ENCODE assay signal across 8 cellular contexts in genomic region chr11:118611433-118611795, GRCh38. TPM values are rescaled to one million over a fixed set of nuclear protein-coding genes. Genes with fewer than 3 reads are reported as not detected.
DNase-seq lines count a peak whose midpoint lies in the region; ATAC-seq, FAIRE-seq and TF ChIP-seq lines count a peak whose summit lies in the region.
"Not testable (repeated sequence)": the region's sequence is repeated elsewhere in the genome, so short reads cannot be mapped to it uniquely, and the experiment has no call there.

No MANE protein-coding gene starts in this region.

- not testable (repeated sequence) for ATAC-seq in stimulated activated naive CD8-positive, alpha-beta T cell treated with anti-CD3 and anti-CD28 coated beads, Interleukin-15, amount 100 ng/mL, for 72 hours

- H3K36me3 Mint-ChIP-seq in activated CD4-positive, alpha-beta memory T cell treated with anti-CD3 and anti-CD28 coated beads, Interleukin-2, amount 10 ng/mL, durations not matched to agents 7 days and 5 days (ENCODE audit: low read depth); neural crest cell (ENCODE audit: low read depth): not testable (repeated sequence)

- FAIRE-seq in endothelial cell of umbilical vein (lab: Jason Lieb, UNC); kidney (lab: Jason Lieb, UNC): not testable (repeated sequence)

- H3K36me3 ChIP-seq in ACC112 (ENCODE audit: insufficient read depth, low read length); Loucy (ENCODE audit: insufficient read depth, low read length): not testable (repeated sequence)
- H3K36me3 ChIP-seq in ascending aorta, result peaks cover 27 to 29% of the 10 kb centered on the region in 2 donors
- peaks cover 9 to 19% of the 10 kb centered on the region in 2 experiments for H3K36me3 ChIP-seq in endothelial cell of umbilical vein (ENCODE audit: control insufficient read depth in 2 of 2, extremely low read depth in 1 of 2, insufficient read depth in 2 of 2, low read length in 2 of 2)
- peaks cover 6 to 13% of the 10 kb centered on the region in 2 donors for H3K36me3 ChIP-seq in kidney (ENCODE audit: control insufficient read depth in 1 of 2, insufficient read depth in 2 of 2, low read length in 2 of 2)

- H3K4me1 ChIP-seq in ACC112 (ENCODE audit: control insufficient read depth, insufficient read depth, low read length, unreplicated experiment), result peaks cover 53% of the 10 kb centered on the region
- not testable (repeated sequence) for H3K4me1 ChIP-seq in Loucy (ENCODE audit: insufficient read depth, low read length, poor library complexity, severe bottlenecking)
- peaks cover 12 to 45% of the 10 kb centered on the region in 2 donors for H3K4me1 ChIP-seq in ascending aorta
- H3K4me1 ChIP-seq in endothelial cell of umbilical vein (ENCODE audit: control insufficient read depth, extremely low read depth, insufficient read depth, low read length), result peaks cover 54% of the 10 kb centered on the region
- H3K4me1 ChIP-seq in kidney (ENCODE audit: control insufficient read depth in 1 of 2, insufficient read depth in 1 of 2, low read depth in 1 of 2, low read length in 2 of 2), result peaks cover 41 to 50% of the 10 kb centered on the region in 2 donors

- H3K9me1 ChIP-seq in endothelial cell of umbilical vein (replicated peaks; ENCODE audit: control insufficient read depth, extremely low read depth, insufficient read depth, low read length), result not testable (repeated sequence)

- dilution Hi-C loops in endothelial cell of umbilical vein (cut with MboI; ENCODE audit: extremely low pct_ligation_motif_present, low sequenced_read_pairs), result not testable (repeated sequence)

- intact Hi-C loops in ascending aorta (cut with DNase I), result loop anchor here (2.0 kb wide), 1 partner anchor 17 kb away; no protein-coding TSS in a partner anchor
- intact Hi-C loops in endothelial cell of umbilical vein (cut with micrococcal nuclease), result loop anchor here (2.0 to 5.0 kb wide), 2 partner anchors 23 to 181 kb away; partner anchors contain the start of gene DDX6
- intact Hi-C loops in kidney (cut with DNase I), result not testable (repeated sequence)

- not testable (repeated sequence) for H3K27ac Mint-ChIP-seq in activated CD4-positive, alpha-beta memory T cell treated with anti-CD3 and anti-CD28 coated beads, Interleukin-2, amount 10 ng/mL, durations not matched to agents 7 days and 5 days; neural crest cell (ENCODE audit: unreplicated experiment)
- peak overlapping the region in 1 of 2 donors; percentile 6 for H3K27ac Mint-ChIP-seq in stimulated activated naive CD8-positive, alpha-beta T cell treated with anti-CD3 and anti-CD28 coated beads, Interleukin-15, amount 100 ng/mL, for 72 hours

- not testable (repeated sequence) for TF ChIP-seq POLR2A in endothelial cell of umbilical vein (IDR thresholded peaks at IDR 0.05; ENCODE audit: low read depth, low read length)

- DNase-seq in activated CD4-positive, alpha-beta memory T cell treated with anti-CD3 and anti-CD28 coated beads, Interleukin-2, amount 10 ng/mL, durations not matched to agents 7 days and 5 days; endothelial cell of umbilical vein (ENCODE audit: low read depth, low spot score); neural crest cell (ENCODE audit: low read depth, low spot score); stimulated activated naive CD8-positive, alpha-beta T cell treated with anti-CD3 and anti-CD28 coated beads, Interleukin-15, amount 100 ng/mL, for 72 hours: not testable (repeated sequence)
- DNase-seq in ascending aorta (ENCODE audit: low spot score in 2 of 2) (peak in 1 of 2 donors; percentile 61), kidney (peak; percentile 37)

- H2AFZ ChIP-seq in ACC112 (ENCODE audit: low read length, unreplicated experiment); endothelial cell of umbilical vein (ENCODE audit: low read depth, low read length): not testable (repeated sequence)
- peak overlapping the region; percentile 25; the same call in 1 of the 2 replicates for H2AFZ ChIP-seq in Loucy (ENCODE audit: low read length)

- H3K4me3 ChIP-seq in ACC112 (ENCODE audit: low read depth, low read length) (peak overlapping the region; percentile 92), ascending aorta (peak overlapping the region in 1 of 2 donors; percentile 77), endothelial cell of umbilical vein (replicated peaks in 1 of 3; ENCODE audit: insufficient read depth in 1 of 3, low read depth in 1 of 3, low read length in 3 of 3) (peak overlapping the region in 1 of 3 experiments; percentile 41), kidney (ENCODE audit: low read length in 2 of 2) (peak overlapping the region; percentile 23 to 32)
- H3K4me3 ChIP-seq in Loucy (ENCODE audit: low read length, poor library complexity, severe bottlenecking), result not testable (repeated sequence)

- H4K20me1 ChIP-seq in Loucy (ENCODE audit: insufficient read depth, low read length, poor library complexity, severe bottlenecking); endothelial cell of umbilical vein (replicated peaks; ENCODE audit: control insufficient read depth, extremely low read depth, insufficient read depth, low read length): not testable (repeated sequence)

- H3F3A ChIP-seq in Loucy (ENCODE audit: low read depth), result not testable (repeated sequence)

- H3K9ac ChIP-seq in Loucy (ENCODE audit: low read depth, low read length, poor library complexity, severe bottlenecking), result not testable (repeated sequence)
- H3K9ac ChIP-seq in endothelial cell of umbilical vein (replicated peaks; ENCODE audit: extremely low read depth, insufficient read depth, low read length) (peak overlapping the region; percentile 30), kidney (ENCODE audit: low read length in 2 of 2) (peak overlapping the region in 1 of 2 donors; percentile 51)

- peaks cover 26% of the 10 kb centered on the region for H3K4me1 Mint-ChIP-seq in activated CD4-positive, alpha-beta memory T cell treated with anti-CD3 and anti-CD28 coated beads, Interleukin-2, amount 10 ng/mL, durations not matched to agents 7 days and 5 days
- H3K4me1 Mint-ChIP-seq in neural crest cell, result peaks cover 59% of the 10 kb centered on the region
- H3K4me1 Mint-ChIP-seq in stimulated activated naive CD8-positive, alpha-beta T cell treated with anti-CD3 and anti-CD28 coated beads, Interleukin-15, amount 100 ng/mL, for 72 hours, result peaks cover 34% of the 10 kb centered on the region

- BruUV-seq in endothelial cell of umbilical vein (replicated peaks; lab: Mats Ljungman, UMichigan), result TSS peak; percentile 42

- H3K4me3 Mint-ChIP-seq in activated CD4-positive, alpha-beta memory T cell treated with anti-CD3 and anti-CD28 coated beads, Interleukin-2, amount 10 ng/mL, durations not matched to agents 7 days and 5 days, result peak overlapping the region; percentile 50
- peak overlapping the region; percentile 52 for H3K4me3 Mint-ChIP-seq in neural crest cell
- peak overlapping the region; percentile 47 to 60 for H3K4me3 Mint-ChIP-seq in stimulated activated naive CD8-positive, alpha-beta T cell treated with anti-CD3 and anti-CD28 coated beads, Interleukin-15, amount 100 ng/mL, for 72 hours

- H3K79me2 ChIP-seq in ACC112 (ENCODE audit: control insufficient read depth, insufficient read depth, low read length, unreplicated experiment) (peaks cover 58% of the 10 kb centered on the region), endothelial cell of umbilical vein (ENCODE audit: control insufficient read depth, insufficient read depth, low read length) (peaks cover 47% of the 10 kb centered on the region)
- H3K79me2 ChIP-seq in Loucy (ENCODE audit: insufficient read depth, low read length), result not testable (repeated sequence)

- CTCF ChIA-PET in activated CD4-positive, alpha-beta memory T cell treated with anti-CD3 and anti-CD28 coated beads, Interleukin-2, amount 10 ng/mL, durations not matched to agents 7 days and 5 days (lab: Charles Lee), result interaction anchor here (0.7 to 6.6 kb wide), 9 partner anchors 10 to 178 kb away, joined by 3 to 69 read pairs (median 5); no protein-coding TSS in a partner anchor
- CTCF ChIA-PET in endothelial cell of umbilical vein (lab: Charles Lee), result interaction anchor here (1.4 to 7.3 kb wide), 3 partner anchors 9 to 24 kb away, joined by 4 to 138 read pairs (median 31); no protein-coding TSS in a partner anchor

- H3K4me2 ChIP-seq in Loucy (ENCODE audit: low read depth, low read length, poor library complexity, severe bottlenecking), result not testable (repeated sequence)
- H3K4me2 ChIP-seq in endothelial cell of umbilical vein (ENCODE audit: insufficient read depth, low read length), result peak overlapping the region; percentile 41

- H3K9me2 ChIP-seq in Loucy (replicated peaks; ENCODE audit: low read depth, low read length), result not testable (repeated sequence)

- H3K27me3 Mint-ChIP-seq in activated CD4-positive, alpha-beta memory T cell treated with anti-CD3 and anti-CD28 coated beads, Interleukin-2, amount 10 ng/mL, durations not matched to agents 7 days and 5 days, result peaks cover 43% of the 10 kb centered on the region
- peaks cover 42% of the 10 kb centered on the region for H3K27me3 Mint-ChIP-seq in neural crest cell (ENCODE audit: low read depth)
- peaks cover 25% of the 10 kb centered on the region for H3K27me3 Mint-ChIP-seq in stimulated activated naive CD8-positive, alpha-beta T cell treated with anti-CD3 and anti-CD28 coated beads, Interleukin-15, amount 100 ng/mL, for 72 hours

- H3K9me3 ChIP-seq in Loucy (ENCODE audit: insufficient read depth, low read depth, low read length); ascending aorta; endothelial cell of umbilical vein (replicated peaks; ENCODE audit: control insufficient read depth, insufficient read depth, low read length); kidney (ENCODE audit: control insufficient read depth in 1 of 2, low read length in 2 of 2): not testable (repeated sequence)

- peak overlapping the region; percentile 85 for H3K27ac ChIP-seq in ACC112 (ENCODE audit: low read depth, low read length)
- H3K27ac ChIP-seq in ascending aorta, result peak overlapping the region; percentile 94 to 99
- peak overlapping the region; percentile 80 for H3K27ac ChIP-seq in endothelial cell of umbilical vein (ENCODE audit: insufficient read depth, low read depth, low read length)
- H3K27ac ChIP-seq in kidney (ENCODE audit: low read depth in 2 of 2, low read length in 2 of 2), result peak overlapping the region; percentile 51 to 75

- H3K27me3 ChIP-seq in ACC112 (ENCODE audit: insufficient read depth, low read length); ascending aorta; endothelial cell of umbilical vein (ENCODE audit: control insufficient read depth in 2 of 2, insufficient read depth in 2 of 2, low read length in 2 of 2): not testable (repeated sequence)
- peaks cover 26% of the 10 kb centered on the region for H3K27me3 ChIP-seq in Loucy (ENCODE audit: insufficient read depth, low read length, poor library complexity, severe bottlenecking)

- not testable (repeated sequence) for TF ChIP-seq CTCF in Loucy (conservative IDR thresholded peaks at IDR 0.05; ENCODE audit: low read length); ascending aorta (IDR thresholded peaks at IDR 0.05); endothelial cell of umbilical vein (IDR thresholded peaks at IDR 0.05; ENCODE audit: extremely low read depth in 1 of 2, insufficient read depth in 1 of 2, low read depth in 1 of 2, low read length in 2 of 2); kidney (IDR thresholded peaks at IDR 0.05; ENCODE audit: borderline replicate concordance, extremely low read depth, insufficient read depth); neural crest cell (conservative IDR thresholded peaks at IDR 0.05)

- not testable (repeated sequence) for H3K9me3 Mint-ChIP-seq in activated CD4-positive, alpha-beta memory T cell treated with anti-CD3 and anti-CD28 coated beads, Interleukin-2, amount 10 ng/mL, durations not matched to agents 7 days and 5 days; neural crest cell; stimulated activated naive CD8-positive, alpha-beta T cell treated with anti-CD3 and anti-CD28 coated beads, Interleukin-15, amount 100 ng/mL, for 72 hours

- POLR2A ChIA-PET in activated CD4-positive, alpha-beta memory T cell treated with anti-CD3 and anti-CD28 coated beads, Interleukin-2, amount 10 ng/mL, durations not matched to agents 7 days and 5 days (lab: Charles Lee), result not testable (repeated sequence)
- POLR2A ChIA-PET in endothelial cell of umbilical vein (lab: Charles Lee), result interaction anchor here (1.9 kb wide), 1 partner anchor 10 kb away, joined by 13 read pairs; no protein-coding TSS in a partner anchor

RNA-seq across cellular contexts. Expression of gene PHLDB1, which starts 4.0 kb away (rescaled TPM):
- total RNA-seq in activated CD4-positive, alpha-beta memory T cell treated with anti-CD3 and anti-CD28 coated beads, Interleukin-2, amount 10 ng/mL, durations not matched to agents 7 days and 5 days, result under 1 TPM; 0.53 to 0.63 TPM
- total RNA-seq in ascending aorta (200 TPM), endothelial cell of umbilical vein (183 and 227 TPM in 2 replicates), kidney (118 TPM), neural crest cell (108 and 120 TPM in 2 replicates)
- polyA plus RNA-seq in endothelial cell of umbilical vein (99.7 and 109 TPM in 2 replicates), kidney (ENCODE audit: insufficient read depth, low read depth, low replicate concordance) (39.1 TPM)
- 69.9 and 75.8 TPM in 2 replicates for polyA plus RNA-seq in endothelial cell of umbilical vein (2011; cell fraction: cytosol; rRNA removed)
- polyA plus RNA-seq in endothelial cell of umbilical vein (2011; cell fraction: nucleus; rRNA removed), result 320 and 340 TPM in 2 replicates
- polyA plus RNA-seq in endothelial cell of umbilical vein (2012), result 99.4 and 105 TPM in 2 replicates
- 149 and 151 TPM in 2 replicates for polyA minus RNA-seq in endothelial cell of umbilical vein
- 4.6 TPM for polyA minus RNA-seq in endothelial cell of umbilical vein (2011; cell fraction: cytosol; rRNA and poly(A)+ RNA removed)
- polyA minus RNA-seq in endothelial cell of umbilical vein (2011; cell fraction: nucleus; rRNA and poly(A)+ RNA removed), result 155 and 169 TPM in 2 replicates

RNA-seq across cellular contexts. Expression of gene ARCN1, which starts 39.2 kb away (rescaled TPM):
- 100 to 1,000 TPM; 138 to 141 TPM for total RNA-seq in activated CD4-positive, alpha-beta memory T cell treated with anti-CD3 and anti-CD28 coated beads, Interleukin-2, amount 10 ng/mL, durations not matched to agents 7 days and 5 days
- total RNA-seq in ascending aorta (93.8 TPM), endothelial cell of umbilical vein (168 and 172 TPM in 2 replicates), kidney (107 TPM), neural crest cell (122 and 128 TPM in 2 replicates)
- polyA plus RNA-seq in endothelial cell of umbilical vein (180 and 188 TPM in 2 replicates), kidney (ENCODE audit: insufficient read depth, low read depth, low replicate concordance) (64.7 TPM)
- polyA plus RNA-seq in endothelial cell of umbilical vein (2011; cell fraction: cytosol; rRNA removed), result 184 and 190 TPM in 2 replicates
- 83.4 and 98.1 TPM in 2 replicates for polyA plus RNA-seq in endothelial cell of umbilical vein (2011; cell fraction: nucleus; rRNA removed)
- 138 and 176 TPM in 2 replicates for polyA plus RNA-seq in endothelial cell of umbilical vein (2012)
- polyA minus RNA-seq in endothelial cell of umbilical vein, result 185 and 191 TPM in 2 replicates
- 49.5 TPM for polyA minus RNA-seq in endothelial cell of umbilical vein (2011; cell fraction: cytosol; rRNA and poly(A)+ RNA removed)
- polyA minus RNA-seq in endothelial cell of umbilical vein (2011; cell fraction: nucleus; rRNA and poly(A)+ RNA removed), result 38.0 and 59.9 TPM in 2 replicates

RNA-seq across cellular contexts. Expression of gene IFT46, which starts 45.7 kb away (rescaled TPM):
- 1 to 10 TPM; 9.6 to 10.0 TPM for total RNA-seq in activated CD4-positive, alpha-beta memory T cell treated with anti-CD3 and anti-CD28 coated beads, Interleukin-2, amount 10 ng/mL, durations not matched to agents 7 days and 5 days
- 34.9 TPM for total RNA-seq in ascending aorta
- total RNA-seq in endothelial cell of umbilical vein, result 16.7 and 17.0 TPM in 2 replicates
- 26.5 and 28.7 TPM in 2 replicates for polyA plus RNA-seq in endothelial cell of umbilical vein
- 30.0 and 32.2 TPM in 2 replicates for polyA plus RNA-seq in endothelial cell of umbilical vein (2011; cell fraction: cytosol; rRNA removed)
- 31.6 and 32.7 TPM in 2 replicates for polyA plus RNA-seq in endothelial cell of umbilical vein (2011; cell fraction: nucleus; rRNA removed)
- polyA plus RNA-seq in endothelial cell of umbilical vein (2012), result 21.6 and 26.2 TPM in 2 replicates
- polyA minus RNA-seq in endothelial cell of umbilical vein, result 24.4 and 30.5 TPM in 2 replicates
- 9.1 TPM for polyA minus RNA-seq in endothelial cell of umbilical vein (2011; cell fraction: cytosol; rRNA and poly(A)+ RNA removed)
- 7.5 and 11.7 TPM in 2 replicates for polyA minus RNA-seq in endothelial cell of umbilical vein (2011; cell fraction: nucleus; rRNA and poly(A)+ RNA removed)
- total RNA-seq in kidney, result 21.1 TPM
- 28.7 TPM for polyA plus RNA-seq in kidney (ENCODE audit: insufficient read depth, low read depth, low replicate concordance)
- 24.2 and 24.4 TPM in 2 replicates for total RNA-seq in neural crest cell

Comparison
In these comparisons a context has a peak if more than half of its experiments do, and no peak if none do; other contexts are left out.
1. RNA of gene PHLDB1, which starts 4.0 kb away (total RNA-seq): 200 TPM in ascending aorta (single experiment), 183 to 227 TPM in endothelial cell of umbilical vein, 108 to 120 TPM in neural crest cell and 118 TPM in kidney (single experiment); 0.53 to 0.63 TPM in activated CD4-positive, alpha-beta memory T cell treated with anti-CD3 and anti-CD28 coated beads, Interleukin-2, amount 10 ng/mL, durations not matched to agents 7 days and 5 days; every median in the first group is over 10 times any median in the second.
2. Peak in every context shown above with its lines, with median percentiles within 50 percentile points of each other: H3K27ac ChIP-seq and H3K4me3 Mint-ChIP-seq.